10 cellular contexts compared by ENCODE assay signal in genomic region chr17:62920300-62920699, GRCh38.
"Had no signal": no experiment of that assay in that cellular context is flagged by ENCODE, and none has a peak within 500 bp of the region (broad histone marks: within the 10 kb centered on the region; RNA-seq: fewer than 3 reads in every experiment).

No MANE protein-coding gene starts in this region.

- DNase-seq: GM23248, GOT3, H7, H9, HCEC 1CT, HFFc6 had no signal

- H3K4me1 Mint-ChIP-seq: GM23338 had no signal

- H3K4me3 ChIP-seq: GM23248, GM23338, HAP-1 had no signal

- H2AFZ ChIP-seq: GM23248, GM23338 had no signal

- H3K36me3 ChIP-seq: HAP-1 had no signal

- H3K9ac ChIP-seq: GM23248 had no signal

- H3K4me3 Mint-ChIP-seq: GM23338, H9, HFFc6 had no signal

- ATAC-seq: GM23338, HCT116 had no signal

- H3K9me3 ChIP-seq: HAP-1 had no signal

- H3K4me2 ChIP-seq: GM23338 had no signal

- H3K4me1 ChIP-seq: HAP-1 had no signal

- H3K27ac Mint-ChIP-seq: GM23338, HFFc6 had no signal

- FAIRE-seq: H54 had no signal

- H3K9me3 Mint-ChIP-seq: GM23338, H9, HFFc6 had no signal

- H3K27ac ChIP-seq: GM23248 had no signal
